ENCODE assay signal across 1 cellular context in genomic region chr17:80441598-80442304, GRCh38.
TF ChIP-seq lines count a peak whose summit lies in the region.

No MANE protein-coding gene starts in this region.

TF ChIP-seq in IMR-90, 13 proteins besides CTCF, POLR2A, EP300 and RAD21 (continued from another document):
- TF ChIP-seq ELK1 (IDR thresholded peaks at IDR 0.05; ENCODE audit: borderline replicate concordance, low read depth, low read length) (no peak), BHLHE40 (IDR thresholded peaks at IDR 0.05; ENCODE audit: low read depth, low read length) (no peak), NFE2L2 (IDR thresholded peaks at IDR 0.05; ENCODE audit: low read depth, low read length) (no peak)
